Comparison of ENCODE assay signal across 26 cellular contexts in genomic region chr9:72139233-72139632, GRCh38. TPM values are rescaled to one million over a fixed set of nuclear protein-coding genes. Genes with fewer than 3 reads are reported as not detected.
"Had no signal": no experiment of that assay in that cellular context is flagged by ENCODE, and none has a peak within 500 bp of the region (broad histone marks: within the 10 kb centered on the region; RNA-seq: fewer than 3 reads in every experiment).

No MANE protein-coding gene starts in this region.

- ATAC-seq: activated CD4-positive, CD25-positive, alpha-beta regulatory T cell treated with anti-CD3 and anti-CD28 coated beads, Interleukin-2, amount 50 U/mL, for 24 hours; activated CD8-positive, alpha-beta memory T cell treated with anti-CD3 and anti-CD28 coated beads, Interleukin-2, amount 10 ng/mL, durations not matched to agents 7 days and 5 days; activated CD8-positive, alpha-beta T cell treated with anti-CD3 and anti-CD28 coated beads for 36 hours; esophagus mucosa; gastrocnemius medialis; psoas muscle; right cardiac atrium; stimulated activated naive CD8-positive, alpha-beta T cell treated with anti-CD3 and anti-CD28 coated beads, Interleukin-15, Interleukin-2, amounts not matched to agents 100 U/mL and 50 U/mL, for 24 hours; upper lobe of right lung had no signal

- H3K4me1 ChIP-seq: gastrocnemius medialis, psoas muscle, upper lobe of right lung had no signal

- DNase-seq: activated CD4-positive, alpha-beta T cell treated with anti-CD3 and anti-CD28 coated beads, Interleukin-2, amount 10 ng/mL, durations not matched to agents 7 days and 5 days; activated CD8-positive, alpha-beta memory T cell treated with anti-CD3 and anti-CD28 coated beads, Interleukin-2, amount 10 ng/mL, durations not matched to agents 7 days and 5 days; activated CD8-positive, alpha-beta T cell treated with anti-CD3 and anti-CD28 coated beads for 36 hours; activated gamma-delta T cell; activated naive CD4-positive, alpha-beta T cell treated with anti-CD3 and anti-CD28 coated beads, Interleukin-2, amount 50 U/mL, for 16 hours; activated T-cell treated with anti-CD3 and anti-CD28 coated beads for 4 hours; aorta; brain microvascular endothelial cell; central memory CD4-positive, alpha-beta T cell; dermis blood vessel endothelial cell; effector CD8-positive, alpha-beta T cell; gastrocnemius medialis; hippocampal formation; ovary; psoas muscle; right cardiac atrium; stimulated activated CD4-positive, alpha-beta T cell treated with anti-CD3 and anti-CD28 coated beads, Interleukin-4, amount 100 ng/mL, for 24 hours; stimulated activated naive CD8-positive, alpha-beta T cell treated with anti-CD3 and anti-CD28 coated beads, Interleukin-15, Interleukin-2, amounts not matched to agents 100 U/mL and 50 U/mL, for 24 hours; upper lobe of right lung had no signal

- H3K9me3 ChIP-seq: gastrocnemius medialis, neutrophil, ovary, psoas muscle, upper lobe of right lung had no signal

- H3K36me3 ChIP-seq: brain microvascular endothelial cell, gastrocnemius medialis, neutrophil, ovary, upper lobe of right lung had no signal

- H3K27me3 ChIP-seq: brain microvascular endothelial cell, gastrocnemius medialis, ovary had no signal

- H3K4me3 ChIP-seq: gastrocnemius medialis, ovary, psoas muscle, upper lobe of right lung had no signal

- H3K27ac ChIP-seq: brain microvascular endothelial cell, gastrocnemius medialis, neutrophil, ovary, psoas muscle, upper lobe of right lung, VCaP had no signal

RNA-seq across cellular contexts. Expression of gene GDA, which starts 10.0 kb away (rescaled TPM):
- total RNA-seq: activated CD4-positive, alpha-beta T cell treated with anti-CD3 and anti-CD28 coated beads, Interleukin-2, amount 10 ng/mL, durations not matched to agents 7 days and 5 days; activated CD8-positive, alpha-beta memory T cell treated with anti-CD3 and anti-CD28 coated beads, Interleukin-2, amount 10 ng/mL, durations not matched to agents 7 days and 5 days; activated CD8-positive, alpha-beta T cell treated with anti-CD3 and anti-CD28 coated beads for 36 hours; activated T-helper 1 cell treated with anti-CD3 and anti-CD28 coated beads, Interleukin-12 subunit alpha, Interleukin-12 subunit beta, Interleukin-2, Interleukin-4 antibody, amounts not matched to agents 30 ng/mL and 10 ng/mL and 1 ng/mL, durations not matched to agents 14 hours and 24 hours and 36 hours; aorta; myocyte; T-helper 2 cell treated with Interferon-gamma antibody and Interleukin-4, amounts not matched to agents 100 ng/mL and 5 ng/mL, for 36 hours had no signal
